Comparison of ENCODE assay signal across 1 cellular context in the genomic region with DNA sequence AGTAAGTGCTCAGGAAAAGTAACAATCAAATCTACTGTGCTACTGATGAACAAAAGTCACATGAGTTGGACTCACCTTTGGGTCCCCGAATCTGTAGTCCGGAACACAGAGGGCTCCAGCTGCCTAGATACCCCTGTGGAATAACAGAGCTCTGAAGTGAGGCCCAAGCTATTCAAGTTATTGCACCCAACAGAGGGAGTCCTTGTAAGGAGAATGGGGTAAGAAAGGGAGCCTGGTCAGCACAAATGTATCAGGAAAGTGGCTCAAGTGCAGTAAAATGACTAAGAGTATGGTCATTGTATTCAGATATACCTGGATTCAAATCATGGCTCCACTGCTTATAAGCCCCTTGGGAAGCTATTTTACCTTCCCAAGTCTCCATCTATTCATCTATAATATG.
TF ChIP-seq lines count a peak whose summit lies in the region.

No MANE protein-coding gene starts in this region.

TF ChIP-seq in endothelial cell of umbilical vein, 7 proteins besides CTCF, POLR2A, EP300 and RAD21 (continued from another document):
- no peak for TF ChIP-seq JUN (IDR thresholded peaks at IDR 0.05; ENCODE audit: borderline replicate concordance, insufficient read depth, insufficient read length, low read depth)
- no peak for TF ChIP-seq FOS (IDR thresholded peaks at IDR 0.05; ENCODE audit: borderline replicate concordance, insufficient read depth, low read length)
- TF ChIP-seq MAX (IDR thresholded peaks at IDR 0.05; ENCODE audit: insufficient read depth, insufficient read length), result no peak
